ENCODE assay signal across 13 cellular contexts in the genomic region with DNA sequence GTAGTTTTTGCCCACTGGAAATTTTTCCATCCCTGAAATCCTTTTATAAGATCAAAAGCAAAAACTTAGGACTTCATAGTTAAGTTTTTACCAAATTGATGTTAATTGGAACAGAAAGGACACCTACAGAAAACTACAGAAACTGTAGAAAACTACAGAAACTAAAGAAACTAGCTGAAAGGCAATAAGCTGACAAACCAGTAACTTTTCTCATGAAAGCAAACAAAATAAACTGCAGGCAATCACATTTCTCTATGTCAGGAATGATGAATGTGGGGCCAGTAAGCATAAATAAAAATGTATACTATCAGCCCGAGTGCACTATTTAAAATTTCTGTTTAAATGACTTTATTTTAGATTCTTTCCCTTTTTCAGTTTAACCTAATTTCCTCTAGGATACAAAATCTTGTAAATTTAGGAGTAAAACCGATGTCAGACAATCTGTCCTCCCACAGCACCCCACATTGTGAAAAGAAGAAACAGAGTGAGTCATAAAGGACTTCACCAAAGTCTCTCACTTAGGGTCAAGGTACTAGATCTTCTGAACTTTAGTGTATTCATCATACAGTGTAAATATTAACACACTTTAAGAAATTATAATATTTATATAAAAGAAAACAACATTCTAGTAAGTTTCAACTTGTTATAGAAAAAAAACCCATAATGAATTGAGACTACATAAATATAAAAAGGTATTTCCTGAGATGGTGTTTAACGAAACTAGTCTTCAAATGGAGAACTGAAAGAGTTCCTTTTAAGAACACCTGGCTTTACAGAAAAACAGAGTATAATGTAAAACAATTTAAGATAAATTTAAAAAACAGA. TPM values are rescaled to one million over a fixed set of nuclear protein-coding genes. Genes with fewer than 3 reads are reported as not detected.
DNase-seq lines count a peak whose midpoint lies in the region; ATAC-seq and TF ChIP-seq lines count a peak whose summit lies in the region.
"Had no signal": no experiment of that assay in that cellular context is flagged by ENCODE, and none has a peak within 500 bp of the region (broad histone marks: within the 10 kb centered on the region; RNA-seq: fewer than 3 reads in every experiment).

No MANE protein-coding gene starts in this region.

- peaks cover 11% of the 10 kb centered on the region for H3K4me1 ChIP-seq in KMS-11 (ENCODE audit: low read depth, poor library complexity, severe bottlenecking)
- no peaks in the 10 kb centered on the region for H3K4me1 ChIP-seq in prostate gland (replicated peaks)

- TF ChIP-seq CTCF in KMS-11 (conservative IDR thresholded peaks at IDR 0.05; ENCODE audit: low read depth, low read length) (no peak), prostate gland (IDR thresholded peaks at IDR 0.05) (no peak)

- TF ChIP-seq POLR2A in prostate gland (IDR thresholded peaks at IDR 0.05): no peak

- H3K9ac ChIP-seq in KMS-11: no peak overlapping the region

- no peaks in the 10 kb centered on the region for H3K27me3 Mint-ChIP-seq in stimulated activated naive B cell treated with anti-CD40 and anti-IgM and Interleukin-4, amounts not matched to agents 10 μg/mL and 1 μg/mL and 100 μg/mL, for 72 hours
- H3K27me3 Mint-ChIP-seq: activated CD4-positive, alpha-beta memory T cell treated with anti-CD3 and anti-CD28 coated beads for 36 hours had no signal

- WGBS in prostate gland: 65% methylated on average over 3 of the region's 3 CpGs

- H3K9me3 ChIP-seq in prostate gland: no peaks in the 10 kb centered on the region
- H3K9me3 ChIP-seq: Peyer's patch had no signal

- peak; percentile 75 for ATAC-seq in GM19324 (IDR thresholded peaks at IDR 0.05; ENCODE audit: low FRiP score, unreplicated experiment)
- ATAC-seq in HG02870 (IDR thresholded peaks at IDR 0.05; ENCODE audit: unreplicated experiment): peak; percentile 93
- peak; percentile 98 for ATAC-seq in stimulated activated naive B cell treated with anti-CD40 and anti-IgM and Interleukin-4, amounts not matched to agents 10 μg/mL and 1 μg/mL and 100 μg/mL, for 72 hours (replicated peaks)
- ATAC-seq: K562 had no signal

- H3K27ac Mint-ChIP-seq in stimulated activated naive B cell treated with anti-CD40 and anti-IgM and Interleukin-4, amounts not matched to agents 10 μg/mL and 1 μg/mL and 100 μg/mL, for 72 hours: peak overlapping the region; percentile 51
- H3K27ac Mint-ChIP-seq: activated CD4-positive, alpha-beta memory T cell treated with anti-CD3 and anti-CD28 coated beads for 36 hours had no signal

- H2AFZ ChIP-seq in KMS-11 (ENCODE audit: low read depth): no peak overlapping the region

- H4K20me1 ChIP-seq in KMS-11 (ENCODE audit: insufficient read depth): no peaks in the 10 kb centered on the region

- H3K4me3 ChIP-seq in KMS-11 (IDR thresholded peaks at IDR 0.05; ENCODE audit: insufficient read depth, low read depth, low read length): no peak overlapping the region
- H3K4me3 ChIP-seq in prostate gland: no peak overlapping the region
- H3K4me3 ChIP-seq: K562, lung, Peyer's patch, skin epidermis had no signal

- peak overlapping the region in 1 of 2 donors; percentile 67 for H3K4me3 Mint-ChIP-seq in stimulated activated naive B cell treated with anti-CD40 and anti-IgM and Interleukin-4, amounts not matched to agents 10 μg/mL and 1 μg/mL and 100 μg/mL, for 72 hours
- H3K4me3 Mint-ChIP-seq: activated CD4-positive, alpha-beta memory T cell treated with anti-CD3 and anti-CD28 coated beads for 36 hours had no signal

- no peaks in the 10 kb centered on the region for H3K79me2 ChIP-seq in KMS-11 (ENCODE audit: insufficient read depth, low read depth)

- peak overlapping the region; percentile 23; the same call in 1 of the 2 replicates for H3K4me2 ChIP-seq in KMS-11

- H3K36me3 Mint-ChIP-seq in stimulated activated naive B cell treated with anti-CD40 and anti-IgM and Interleukin-4, amounts not matched to agents 10 μg/mL and 1 μg/mL and 100 μg/mL, for 72 hours: peaks cover 25 to 71% of the 10 kb centered on the region in 2 donors

- DNase-seq in stimulated activated naive B cell treated with anti-CD40 and anti-IgM and Interleukin-4, amounts not matched to agents 10 μg/mL and 1 μg/mL and 100 μg/mL, for 72 hours: no peak
- DNase-seq in NCI-H2171 treated with DMSO at 0.1 percent for 48 hours (lab: John Stamatoyannopoulos, UW) (no peak), NCI-H1048 (lab: John Stamatoyannopoulos, UW) (no peak), prostate gland (ENCODE audit: low spot score) (no peak)
- DNase-seq: activated CD4-positive, alpha-beta memory T cell treated with anti-CD3 and anti-CD28 coated beads for 36 hours; brain microvascular endothelial cell; Peyer's patch had no signal

- no peaks in the 10 kb centered on the region for H3K27me3 ChIP-seq in KMS-11 (ENCODE audit: insufficient read depth, low read depth)
- no peaks in the 10 kb centered on the region for H3K27me3 ChIP-seq in prostate gland (replicated peaks; ENCODE audit: insufficient read depth)
- H3K27me3 ChIP-seq: brain microvascular endothelial cell, Peyer's patch had no signal

- H3K27ac ChIP-seq in KMS-11: peak overlapping the region; percentile 42; the same call in 1 of the 2 replicates
- H3K27ac ChIP-seq in prostate gland: no peak overlapping the region
- H3K27ac ChIP-seq: brain microvascular endothelial cell had no signal

- H3K9me3 Mint-ChIP-seq in stimulated activated naive B cell treated with anti-CD40 and anti-IgM and Interleukin-4, amounts not matched to agents 10 μg/mL and 1 μg/mL and 100 μg/mL, for 72 hours: peaks cover 0 to 5% of the 10 kb centered on the region in 2 donors
- H3K9me3 Mint-ChIP-seq: activated CD4-positive, alpha-beta memory T cell treated with anti-CD3 and anti-CD28 coated beads for 36 hours had no signal

- H3K36me3 ChIP-seq in KMS-11 (ENCODE audit: insufficient read depth): no peaks in the 10 kb centered on the region
- no peaks in the 10 kb centered on the region for H3K36me3 ChIP-seq in prostate gland
- H3K36me3 ChIP-seq: brain microvascular endothelial cell had no signal

- peaks cover 21 to 58% of the 10 kb centered on the region in 2 donors for H3K4me1 Mint-ChIP-seq in stimulated activated naive B cell treated with anti-CD40 and anti-IgM and Interleukin-4, amounts not matched to agents 10 μg/mL and 1 μg/mL and 100 μg/mL, for 72 hours

- intact Hi-C loops in prostate gland (cut with DNase I): no loop called here

RNA-seq across cellular contexts. Expression of gene USP40, which starts 46.6 kb away (rescaled TPM):
- 10 to 100 TPM; 45.1 to 50.2 TPM for total RNA-seq in prostate gland
